ENCODE assay signal across 20 cellular contexts in the genomic region with DNA sequence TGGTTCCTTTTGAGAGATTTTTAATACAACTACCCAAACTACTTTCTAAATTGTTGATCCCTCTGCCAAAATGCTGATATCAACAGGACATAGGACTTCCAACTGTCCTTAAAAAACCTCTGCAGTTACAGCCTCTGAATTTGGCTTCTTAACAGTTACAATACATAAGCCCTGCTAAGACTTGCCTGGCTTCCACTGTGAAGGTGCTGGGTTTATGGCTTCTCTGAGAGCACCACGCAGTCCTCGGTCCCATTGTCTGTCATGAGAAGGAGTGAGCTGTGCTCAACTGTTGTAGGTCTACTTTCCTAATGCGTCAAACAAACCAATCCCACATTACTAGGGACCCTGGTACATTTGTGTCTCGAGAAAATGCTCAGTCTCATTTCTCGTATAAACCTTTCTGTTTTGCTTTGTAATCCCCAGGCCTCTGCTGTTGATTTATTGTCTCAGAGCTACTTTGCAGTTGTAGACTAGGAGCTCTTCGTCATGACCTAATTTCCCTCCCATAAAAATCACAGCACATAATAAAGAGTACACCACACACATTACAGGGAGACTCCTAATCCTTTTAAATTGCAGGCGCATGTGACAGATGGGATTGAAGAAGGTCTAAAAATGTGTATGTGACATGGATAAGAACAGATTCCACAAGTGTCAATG.
DNase-seq lines count a peak whose midpoint lies in the region; ATAC-seq, FAIRE-seq and TF ChIP-seq lines count a peak whose summit lies in the region.
"Had no signal": no experiment of that assay in that cellular context is flagged by ENCODE, and none has a peak within 500 bp of the region (broad histone marks: within the 10 kb centered on the region; RNA-seq: fewer than 3 reads in every experiment).

No MANE protein-coding gene starts in this region.

- H3K4me1 ChIP-seq in GM12878 (ENCODE audit: control insufficient read depth, insufficient read depth, low read length) (peaks cover 7% of the 10 kb centered on the region), stomach smooth muscle (ENCODE audit: control insufficient read depth, insufficient read depth, low read length) (peaks cover 7% of the 10 kb centered on the region)

- no peaks in the 10 kb centered on the region for H3K9me3 Mint-ChIP-seq in mesothelial cell of epicardium
- H3K9me3 Mint-ChIP-seq: activated naive CD4-positive, alpha-beta T cell treated with anti-CD3 and anti-CD28 coated beads, Interleukin-2, amount 50 U/mL, for 24 hours; CD14-positive monocyte; stimulated activated naive CD8-positive, alpha-beta T cell treated with anti-CD3 and anti-CD28 coated beads, Interleukin-15, amount 100 ng/mL, for 72 hours; T-helper 1 cell treated with Interleukin-12 subunit alpha and Interleukin-12 subunit beta and Interleukin-4 antibody, amounts not matched to agents 30 μg/mL and 1 μg/mL, for 36 hours had no signal

- no peaks in the 10 kb centered on the region for H3K36me3 Mint-ChIP-seq in mesothelial cell of epicardium

- H3K4me3 Mint-ChIP-seq in mesothelial cell of epicardium: no peak overlapping the region
- H3K4me3 Mint-ChIP-seq: activated naive CD4-positive, alpha-beta T cell treated with anti-CD3 and anti-CD28 coated beads, Interleukin-2, amount 50 U/mL, for 24 hours; CD14-positive monocyte; stimulated activated naive CD8-positive, alpha-beta T cell treated with anti-CD3 and anti-CD28 coated beads, Interleukin-15, amount 100 ng/mL, for 72 hours; T-helper 1 cell treated with Interleukin-12 subunit alpha and Interleukin-12 subunit beta and Interleukin-4 antibody, amounts not matched to agents 30 μg/mL and 1 μg/mL, for 36 hours had no signal

- no peaks in the 10 kb centered on the region; the same call in 1 of the 2 replicates for H3K79me2 ChIP-seq in GM12878 (ENCODE audit: control insufficient read depth, insufficient read depth, low read length)

- peak; percentile 16 for DNase-seq in HFF-Myc (ENCODE audit: extremely low read depth, low read depth)
- DNase-seq in GM12878 (ENCODE audit: low read depth, low spot score): no peak
- DNase-seq in mesothelial cell of epicardium (ENCODE audit: low spot score in 2 of 2, unreplicated experiment in 2 of 2): no peak
- no peak for DNase-seq in GM19240 (ENCODE audit: insufficient read length, low spot score)
- DNase-seq in substantia nigra (lab: John Stamatoyannopoulos, UW): no peak
- DNase-seq: activated CD4-positive, alpha-beta T cell treated with anti-CD3 and anti-CD28 coated beads for 1 hour; brain microvascular endothelial cell; dorsolateral prefrontal cortex; EL; mammary epithelial cell; NCI-H187; nucleus accumbens; RPMI8226; stimulated activated naive CD8-positive, alpha-beta T cell treated with anti-CD3 and anti-CD28 coated beads, Interleukin-15, amount 100 ng/mL, for 72 hours had no signal

- RAD21 ChIA-PET in GM12878 (lab: Charles Lee; ENCODE audit: unreplicated experiment): interaction anchor here (1.0 to 3.2 kb wide), 6 partner anchors 10 to 60 kb away, joined by 3 to 16 read pairs (median 4); no protein-coding TSS in a partner anchor

- in situ Hi-C loops in GM12878 (cut with MboI): no loop called here

- no peaks in the 10 kb centered on the region for H3K27me3 ChIP-seq in GM12878 (replicated peaks in 1 of 2; ENCODE audit: control insufficient read depth in 2 of 2, insufficient read depth in 2 of 2, low read length in 1 of 2)
- H3K27me3 ChIP-seq in stomach smooth muscle (ENCODE audit: control insufficient read depth in 1 of 2, insufficient read depth in 2 of 2, low read length in 2 of 2): no peaks in the 10 kb centered on the region
- H3K27me3 ChIP-seq: brain microvascular endothelial cell, dorsolateral prefrontal cortex had no signal

- no TSS peak for BruUV-seq in GM12878 (replicated peaks; lab: Mats Ljungman, UMichigan)

- no peak overlapping the region for H3K9ac ChIP-seq in GM12878 (ENCODE audit: control insufficient read depth, insufficient read depth, low read length)
- H3K9ac ChIP-seq in stomach smooth muscle (ENCODE audit: low read length in 2 of 2): no peak overlapping the region

- H2AFZ ChIP-seq in GM12878 (ENCODE audit: control insufficient read depth, low read depth, low read length): no peak overlapping the region

- H3K36me3 ChIP-seq in GM12878 (ENCODE audit: control insufficient read depth in 2 of 2, insufficient read depth in 2 of 2, low read length in 1 of 2): peaks cover 0 to 2% of the 10 kb centered on the region in 2 experiments; a peak in 3 of 4 replicates
- H3K36me3 ChIP-seq in stomach smooth muscle (ENCODE audit: control insufficient read depth in 2 of 2, insufficient read depth in 2 of 2, low read length in 2 of 2): no peaks in the 10 kb centered on the region
- H3K36me3 ChIP-seq: brain microvascular endothelial cell had no signal

- peaks cover 9% of the 10 kb centered on the region for H3K27me3 Mint-ChIP-seq in mesothelial cell of epicardium (ENCODE audit: low read depth)
- H3K27me3 Mint-ChIP-seq: activated naive CD4-positive, alpha-beta T cell treated with anti-CD3 and anti-CD28 coated beads, Interleukin-2, amount 50 U/mL, for 24 hours; stimulated activated naive CD8-positive, alpha-beta T cell treated with anti-CD3 and anti-CD28 coated beads, Interleukin-15, amount 100 ng/mL, for 72 hours had no signal

- H3K4me1 Mint-ChIP-seq in mesothelial cell of epicardium: peaks cover 40% of the 10 kb centered on the region
- H3K4me1 Mint-ChIP-seq: activated naive CD4-positive, alpha-beta T cell treated with anti-CD3 and anti-CD28 coated beads, Interleukin-2, amount 50 U/mL, for 24 hours had no signal

- no peak overlapping the region for H3K4me2 ChIP-seq in GM12878 (ENCODE audit: control insufficient read depth, insufficient read depth)

- TF ChIP-seq CTCF in HFF-Myc (IDR thresholded peaks at IDR 0.05; ENCODE audit: low read depth, low read length, missing control alignments) (no peak), GM12878 (IDR thresholded peaks at IDR 0.05 in 2 of 3, conservative IDR thresholded peaks at IDR 0.05 in 1 of 3; ENCODE audit: control insufficient read depth in 2 of 3, extremely low read depth in 1 of 3, insufficient read depth in 1 of 3, low read depth in 3 of 3, low read length in 3 of 3) (no peak), mesothelial cell of epicardium (IDR thresholded peaks at IDR 0.05; ENCODE audit: unreplicated experiment) (no peak)

- H3K4me3 ChIP-seq in HFF-Myc (replicated peaks; ENCODE audit: low read depth, low read length) (no peak overlapping the region), GM12878 (no peak overlapping the region), stomach smooth muscle (ENCODE audit: low read length in 2 of 2) (peak overlapping the region in 1 of 2 donors; percentile 24)
- H3K4me3 ChIP-seq: dorsolateral prefrontal cortex had no signal

- peak overlapping the region; percentile 23 for H3K27ac ChIP-seq in GM12878 (ENCODE audit: control insufficient read depth, insufficient read depth)
- peak overlapping the region; percentile 50 for H3K27ac ChIP-seq in stomach smooth muscle (ENCODE audit: low read length)
- no peak overlapping the region for H3K27ac ChIP-seq in substantia nigra (ENCODE audit: low read depth, low read length, poor library complexity, severe bottlenecking)
- H3K27ac ChIP-seq: brain microvascular endothelial cell had no signal

- TF ChIP-seq RAD21 in GM12878 (IDR thresholded peaks at IDR 0.05; ENCODE audit: insufficient read depth, low read depth, low read length): no peak

- H3K27ac Mint-ChIP-seq in mesothelial cell of epicardium: peak overlapping the region; percentile 15
- H3K27ac Mint-ChIP-seq: activated naive CD4-positive, alpha-beta T cell treated with anti-CD3 and anti-CD28 coated beads, Interleukin-2, amount 50 U/mL, for 24 hours; stimulated activated naive CD8-positive, alpha-beta T cell treated with anti-CD3 and anti-CD28 coated beads, Interleukin-15, amount 100 ng/mL, for 72 hours; T-helper 1 cell treated with Interleukin-12 subunit alpha and Interleukin-12 subunit beta and Interleukin-4 antibody, amounts not matched to agents 30 μg/mL and 1 μg/mL, for 36 hours had no signal

- no peak for ATAC-seq in GM12878
- ATAC-seq in HG02885 (IDR thresholded peaks at IDR 0.05; ENCODE audit: poor library complexity, unreplicated experiment): no peak
- ATAC-seq in GM18511 (IDR thresholded peaks at IDR 0.05; ENCODE audit: unreplicated experiment): no peak
- ATAC-seq: stimulated activated naive CD8-positive, alpha-beta T cell treated with anti-CD3 and anti-CD28 coated beads, Interleukin-15, amount 100 ng/mL, for 72 hours had no signal

- WGBS in GM12878 (ENCODE audit: insufficient coverage, insufficient replicate concordance, low lambda C conversion rate, missing lambda C conversion rate): 97% methylated on average over 7 of the region's 7 CpGs

- POLR2A ChIA-PET in GM12878 (lab: Charles Lee): interaction anchor here (0.7 to 1.2 kb wide), 3 partner anchors 12 to 14 kb away, joined by 3 to 5 read pairs (median 3); no protein-coding TSS in a partner anchor

- no peak for FAIRE-seq in GM12878 (lab: Jason Lieb, UNC)

- no peaks in the 10 kb centered on the region for H4K20me1 ChIP-seq in GM12878 (ENCODE audit: control insufficient read depth, insufficient read depth)

- no peak for TF ChIP-seq EP300 in GM12878 (IDR thresholded peaks at IDR 0.05; ENCODE audit: borderline replicate concordance in 1 of 2, control insufficient read depth in 1 of 2, low read depth in 2 of 2, low read length in 2 of 2)

- SMC1A ChIA-PET in GM12878 (lab: Charles Lee; ENCODE audit: uncharacterized antibody, unreplicated experiment): interaction anchor here (1.0 to 17.0 kb wide), 12 partner anchors 8 to 126 kb away, joined by 3 to 271 read pairs (median 8); no protein-coding TSS in a partner anchor

- CTCF ChIA-PET in GM12878 (lab: Yijun Ruan, JAX): interaction anchor here (0.6 to 4.1 kb wide), 11 partner anchors 7 to 1063 kb away, joined by 3 to 21 read pairs (median 4); no protein-coding TSS in a partner anchor

- H3K9me3 ChIP-seq in GM12878 (replicated peaks; ENCODE audit: control insufficient read depth, insufficient read depth, low read length): no peaks in the 10 kb centered on the region
- H3K9me3 ChIP-seq in stomach smooth muscle (ENCODE audit: control insufficient read depth in 2 of 2, low read length in 2 of 2): no peaks in the 10 kb centered on the region

- intact Hi-C loops in GM12878 (cut with micrococcal nuclease; ENCODE audit: unreplicated experiment): no loop called here

- no peak for TF ChIP-seq POLR2A in GM12878 (IDR thresholded peaks at IDR 0.05; ENCODE audit: low read depth, low read length)

TF ChIP-seq in GM12878, 131 proteins besides CTCF, POLR2A, EP300 and RAD21 (continues in another document):
- no peak for TF ChIP-seq CHD2 (IDR thresholded peaks at IDR 0.05; ENCODE audit: borderline replicate concordance, low read depth, low read length)
